ENCODE assay signal across 13 cellular contexts in genomic region chr3:73509066-73509465, GRCh38.
DNase-seq lines count a peak whose midpoint lies in the region; FAIRE-seq and TF ChIP-seq lines count a peak whose summit lies in the region.
"Had no signal": no experiment of that assay in that cellular context is flagged by ENCODE, and none has a peak within 500 bp of the region (broad histone marks: within the 10 kb centered on the region; RNA-seq: fewer than 3 reads in every experiment).

No MANE protein-coding gene starts in this region.

- no peak overlapping the region for H3K9ac ChIP-seq in BLaER1
- H3K9ac ChIP-seq: parathyroid adenoma had no signal

- H3K9me2 ChIP-seq in hepatocyte (replicated peaks; ENCODE audit: insufficient read depth): no peaks in the 10 kb centered on the region

- TF ChIP-seq CTCF in WERI-Rb-1 (IDR thresholded peaks at IDR 0.05; ENCODE audit: low read depth, low read length): no peak
- no peak for TF ChIP-seq CTCF in hepatocyte (IDR thresholded peaks at IDR 0.05; ENCODE audit: poor library complexity)
- no peak for TF ChIP-seq CTCF in sigmoid colon (IDR thresholded peaks at IDR 0.05)
- no peak for TF ChIP-seq CTCF in D721Med (IDR thresholded peaks at IDR 0.05; ENCODE audit: insufficient read depth, missing control alignments)

- no peak for TF ChIP-seq EP300 in sigmoid colon (IDR thresholded peaks at IDR 0.05)

- H3K4me2 ChIP-seq in BLaER1 (peak overlapping the region; percentile 60), hepatocyte (peak overlapping the region; percentile 7)

- H3K27me3 ChIP-seq in BLaER1 (no peaks in the 10 kb centered on the region), WERI-Rb-1 (ENCODE audit: insufficient read depth, low read depth, severe bottlenecking) (no peaks in the 10 kb centered on the region), hepatocyte (no peaks in the 10 kb centered on the region), sigmoid colon (no peaks in the 10 kb centered on the region)

- intact Hi-C loops in sigmoid colon (cut with DNase I): loop anchor here (5.0 to 10.0 kb wide), 2 partner anchors 144 to 338 kb away; no protein-coding TSS in a partner anchor

- H3K36me3 ChIP-seq in BLaER1 (no peaks in the 10 kb centered on the region), WERI-Rb-1 (no peaks in the 10 kb centered on the region), hepatocyte (replicated peaks; ENCODE audit: insufficient read depth, low read depth) (no peaks in the 10 kb centered on the region), sigmoid colon (no peaks in the 10 kb centered on the region)

- DNase-seq in WERI-Rb-1 (peak; percentile 60), hepatocyte (ENCODE audit: low spot score) (no peak), sigmoid colon (no peak), HuH-7.5 (ENCODE audit: low spot score) (no peak), COLO829 (ENCODE audit: low spot score) (no peak), D721Med (ENCODE audit: insufficient read length, low spot score) (no peak), germinal center (ENCODE audit: low spot score) (no peak)
- DNase-seq: DMS79 treated with DMSO at 0.1 percent for 48 hours; NK-92 treated with Interleukin-12 subunit alpha and Interleukin-12 subunit beta, amount 100 ng/mL, for 24 hours had no signal

- no peaks in the 10 kb centered on the region for H3K9me3 ChIP-seq in BLaER1
- H3K9me3 ChIP-seq in WERI-Rb-1 (ENCODE audit: severe bottlenecking): no peaks in the 10 kb centered on the region
- no peaks in the 10 kb centered on the region for H3K9me3 ChIP-seq in hepatocyte (ENCODE audit: low read depth)
- H3K9me3 ChIP-seq in sigmoid colon: no peaks in the 10 kb centered on the region

- no peak overlapping the region for H3K4me3 ChIP-seq in BLaER1
- H3K4me3 ChIP-seq in WERI-Rb-1 (ENCODE audit: low read depth, low read length): peak overlapping the region; percentile 19
- no peak overlapping the region for H3K4me3 ChIP-seq in hepatocyte
- H3K4me3 ChIP-seq in sigmoid colon: no peak overlapping the region

- H3K27ac ChIP-seq in BLaER1: 0 out of 2 replicates have a peak overlapping the region, but pooled peaks have one; percentile 12
- peak overlapping the region; percentile 71 for H3K27ac ChIP-seq in WERI-Rb-1
- peak overlapping the region; percentile 6 for H3K27ac ChIP-seq in hepatocyte
- peak overlapping the region; percentile 85 to 90 (median 86) for H3K27ac ChIP-seq in sigmoid colon
- H3K27ac ChIP-seq: epithelial cell of prostate, parathyroid adenoma had no signal

- no peak for FAIRE-seq in D721Med (lab: Jason Lieb, UNC)
- FAIRE-seq: small intestine had no signal

- no peak overlapping the region for H2AFZ ChIP-seq in hepatocyte
- H2AFZ ChIP-seq: parathyroid adenoma had no signal

- WGBS in hepatocyte (ENCODE audit: low lambda C conversion rate, missing lambda C conversion rate): 71% methylated on average over 5 of the region's 5 CpGs
- WGBS in sigmoid colon, 2 donors: 72 to 78% methylated on average over 5 of the region's 5 CpGs

- H4K20me1 ChIP-seq in BLaER1 (no peaks in the 10 kb centered on the region), hepatocyte (ENCODE audit: insufficient read depth, poor library complexity, severe bottlenecking) (peaks cover 13% of the 10 kb centered on the region)

- peaks cover 59% of the 10 kb centered on the region for H3K79me2 ChIP-seq in hepatocyte
- H3K79me2 ChIP-seq: parathyroid adenoma had no signal

- H3K4me1 ChIP-seq in BLaER1: peaks cover 45% of the 10 kb centered on the region
- H3K4me1 ChIP-seq in hepatocyte (ENCODE audit: insufficient read depth): peaks cover 47% of the 10 kb centered on the region
- peaks cover 0 to 93% (median 75%) of the 10 kb centered on the region in 4 donors for H3K4me1 ChIP-seq in sigmoid colon
- H3K4me1 ChIP-seq: parathyroid adenoma had no signal

- no peak for TF ChIP-seq POLR2A in sigmoid colon (IDR thresholded peaks at IDR 0.05)

Comparison
In these comparisons a context has a peak if more than half of its experiments do, and no peak if none do; other contexts are left out.
1. H3K27ac ChIP-seq: peak in every context shown above with its lines; median percentile 86 in sigmoid colon; 71 in WERI-Rb-1; 12 in BLaER1; 6 in hepatocyte.